Comparison of ENCODE assay signal across 1 cellular context in the genomic region with DNA sequence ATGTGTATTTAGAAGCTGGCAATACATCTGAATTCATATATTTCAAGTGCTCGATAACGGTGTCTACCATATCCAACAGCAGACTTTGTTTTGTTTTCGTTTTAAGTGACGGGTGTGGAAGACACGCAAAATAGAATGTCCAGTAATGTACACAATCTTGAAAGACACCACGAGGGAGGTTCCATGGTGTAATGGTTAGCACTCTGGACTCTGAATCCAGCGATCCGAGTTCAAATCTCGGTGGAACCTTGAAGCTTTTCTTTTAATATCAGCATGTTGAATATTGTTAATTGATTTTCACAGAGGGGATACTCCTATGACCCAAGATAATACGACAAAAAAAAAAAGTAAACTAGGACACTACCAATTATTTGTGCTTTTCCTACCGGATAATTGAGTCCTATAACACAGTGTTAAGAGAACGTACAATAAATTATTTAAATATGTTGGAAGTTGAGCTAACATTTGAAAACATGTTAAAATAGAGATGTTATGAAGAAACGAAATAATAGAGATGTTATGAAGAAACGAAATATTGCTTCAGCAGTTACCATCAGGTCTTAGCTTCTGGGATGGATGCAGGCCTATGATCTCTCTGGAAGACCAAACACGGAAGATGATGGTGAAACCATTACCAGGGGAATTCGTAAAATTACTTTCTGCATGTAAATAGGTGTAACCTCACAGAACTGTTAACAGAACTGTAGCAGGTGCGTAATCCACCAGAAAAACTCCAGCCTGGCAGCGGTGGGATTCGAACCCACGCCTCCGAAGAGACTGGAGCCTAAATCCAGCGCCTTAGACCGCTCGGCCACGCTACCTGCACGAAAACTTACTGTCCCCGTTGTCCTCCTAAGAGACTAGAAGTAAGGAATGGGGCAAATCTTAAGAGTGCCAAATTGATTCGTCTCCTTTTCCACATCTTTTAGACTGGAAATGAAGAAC.
TF ChIP-seq lines count a peak whose summit lies in the region.

No MANE protein-coding gene starts in this region.

TF ChIP-seq in HepG2, 621 proteins besides CTCF, POLR2A, EP300 and RAD21 (continued from another document and continues in another):
- TF ChIP-seq ZSCAN29 (CRISPR knock-in tag; conservative IDR thresholded peaks at IDR 0.05) (no peak; the same call in 1 of the 2 replicates), CREB1 (IDR thresholded peaks at IDR 0.05) (no peak), CREB1 (CRISPR knock-in tag; IDR thresholded peaks at IDR 0.05) (peak; percentile 43), TAF1 (CRISPR knock-in tag; IDR thresholded peaks at IDR 0.05) (no peak), SMAD3 (CRISPR knock-in tag; IDR thresholded peaks at IDR 0.05) (0 out of 2 replicates have a peak, but pooled peaks have one; percentile 30), PRPF4 (IDR thresholded peaks at IDR 0.05; ENCODE audit: low read depth, low read length, poor library complexity, severe bottlenecking) (peak; percentile 88), CERS6 (CRISPR knock-in tag; IDR thresholded peaks at IDR 0.05) (no peak), RFX1 (IDR thresholded peaks at IDR 0.05) (no peak), KDM4B (CRISPR knock-in tag; IDR thresholded peaks at IDR 0.05) (peak; percentile 24; the same call in 1 of the 2 replicates), ATF3 (CRISPR knock-in tag; IDR thresholded peaks at IDR 0.05) (peak; percentile 21; the same call in 1 of the 2 replicates), YY1 (IDR thresholded peaks at IDR 0.05; ENCODE audit: insufficient read depth, insufficient replicate concordance, low read depth, low read length) (peak; percentile 25), ZMAT3 (CRISPR knock-in tag; conservative IDR thresholded peaks at IDR 0.05) (peak; percentile 57), ZSCAN25 (CRISPR knock-in tag; IDR thresholded peaks at IDR 0.05) (peak; percentile 15; the same call in 1 of the 2 replicates), MXI1 (IDR thresholded peaks at IDR 0.05; ENCODE audit: borderline replicate concordance, low read depth, low read length) (peak; percentile 48; the same call in 2 of the 3 replicates), ZFX (CRISPR knock-in tag; IDR thresholded peaks at IDR 0.05; ENCODE audit: low read depth) (peak; percentile 21; the same call in 1 of the 2 replicates), JUND (CRISPR knock-in tag; IDR thresholded peaks at IDR 0.05) (no peak), DNMT3B (CRISPR knock-in tag; conservative IDR thresholded peaks at IDR 0.05) (0 out of 2 replicates have a peak, but pooled peaks have one; percentile 55), CREM (IDR thresholded peaks at IDR 0.05) (peak; percentile 21; the same call in 1 of the 2 replicates), CREM (CRISPR knock-in tag; IDR thresholded peaks at IDR 0.05) (no peak), REST (IDR thresholded peaks at IDR 0.05; ENCODE audit: borderline replicate concordance in 1 of 2, low read depth in 1 of 2, low read length in 2 of 2) (peak in 1 of 2 experiments; percentile 51; a peak in 1 of 4 replicates), ZNF20 (CRISPR knock-in tag; IDR thresholded peaks at IDR 0.05) (no peak), ZMYM4 (CRISPR knock-in tag; IDR thresholded peaks at IDR 0.05) (0 out of 2 replicates have a peak, but pooled peaks have one; percentile 13), NFKBIZ (CRISPR knock-in tag; IDR thresholded peaks at IDR 0.05) (0 out of 2 replicates have a peak, but pooled peaks have one; percentile 21), ZSCAN9 (CRISPR knock-in tag; IDR thresholded peaks at IDR 0.05; ENCODE audit: borderline replicate concordance) (0 out of 2 replicates have a peak, but pooled peaks have one; percentile 14), ONECUT2 (CRISPR knock-in tag; IDR thresholded peaks at IDR 0.05) (peak; percentile 60; the same call in 1 of the 2 replicates), FOXJ3 (CRISPR knock-in tag; IDR thresholded peaks at IDR 0.05; ENCODE audit: borderline replicate concordance) (no peak), REL (CRISPR knock-in tag; conservative IDR thresholded peaks at IDR 0.05) (no peak), ZNF431 (CRISPR knock-in tag; IDR thresholded peaks at IDR 0.05; ENCODE audit: borderline replicate concordance, low read depth) (peak; percentile 73; the same call in 1 of the 2 replicates), ZNF775 (CRISPR knock-in tag; IDR thresholded peaks at IDR 0.05; ENCODE audit: borderline replicate concordance) (no peak), SKI (IDR thresholded peaks at IDR 0.05; ENCODE audit: partially characterized antibody) (peak; percentile 30), ZNF567 (CRISPR knock-in tag; IDR thresholded peaks at IDR 0.05; ENCODE audit: borderline replicate concordance) (0 out of 2 replicates have a peak, but pooled peaks have one; percentile 43), ZFP91 (CRISPR knock-in tag; IDR thresholded peaks at IDR 0.05; ENCODE audit: borderline replicate concordance) (no peak)
- TF ChIP-seq, protein P1, sequence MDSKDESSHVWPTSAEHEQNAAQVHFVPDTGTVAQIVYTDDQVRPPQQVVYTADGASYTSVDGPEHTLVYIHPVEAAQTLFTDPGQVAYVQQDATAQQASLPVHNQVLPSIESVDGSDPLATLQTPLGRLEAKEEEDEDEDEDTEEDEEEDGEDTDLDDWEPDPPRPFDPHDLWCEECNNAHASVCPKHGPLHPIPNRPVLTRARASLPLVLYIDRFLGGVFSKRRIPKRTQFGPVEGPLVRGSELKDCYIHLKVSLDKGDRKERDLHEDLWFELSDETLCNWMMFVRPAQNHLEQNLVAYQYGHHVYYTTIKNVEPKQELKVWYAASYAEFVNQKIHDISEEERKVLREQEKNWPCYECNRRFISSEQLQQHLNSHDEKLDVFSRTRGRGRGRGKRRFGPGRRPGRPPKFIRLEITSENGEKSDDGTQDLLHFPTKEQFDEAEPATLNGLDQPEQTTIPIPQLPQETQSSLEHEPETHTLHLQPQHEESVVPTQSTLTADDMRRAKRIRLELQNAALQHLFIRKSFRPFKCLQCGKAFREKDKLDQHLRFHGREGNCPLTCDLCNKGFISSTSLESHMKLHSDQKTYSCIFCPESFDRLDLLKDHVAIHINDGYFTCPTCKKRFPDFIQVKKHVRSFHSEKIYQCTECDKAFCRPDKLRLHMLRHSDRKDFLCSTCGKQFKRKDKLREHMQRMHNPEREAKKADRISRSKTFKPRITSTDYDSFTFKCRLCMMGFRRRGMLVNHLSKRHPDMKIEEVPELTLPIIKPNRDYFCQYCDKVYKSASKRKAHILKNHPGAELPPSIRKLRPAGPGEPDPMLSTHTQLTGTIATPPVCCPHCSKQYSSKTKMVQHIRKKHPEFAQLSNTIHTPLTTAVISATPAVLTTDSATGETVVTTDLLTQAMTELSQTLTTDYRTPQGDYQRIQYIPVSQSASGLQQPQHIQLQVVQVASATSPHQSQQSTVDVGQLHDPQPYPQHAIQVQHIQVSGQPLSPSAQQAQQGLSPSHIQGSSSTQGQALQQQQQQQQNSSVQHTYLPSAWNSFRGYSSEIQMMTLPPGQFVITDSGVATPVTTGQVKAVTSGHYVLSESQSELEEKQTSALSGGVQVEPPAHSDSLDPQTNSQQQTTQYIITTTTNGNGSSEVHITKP (CRISPR knock-in tag; IDR thresholded peaks at IDR 0.05; ENCODE audit: low read depth): 0 out of 2 replicates have a peak, but pooled peaks have one; percentile 22
- TF ChIP-seq, protein P2, sequence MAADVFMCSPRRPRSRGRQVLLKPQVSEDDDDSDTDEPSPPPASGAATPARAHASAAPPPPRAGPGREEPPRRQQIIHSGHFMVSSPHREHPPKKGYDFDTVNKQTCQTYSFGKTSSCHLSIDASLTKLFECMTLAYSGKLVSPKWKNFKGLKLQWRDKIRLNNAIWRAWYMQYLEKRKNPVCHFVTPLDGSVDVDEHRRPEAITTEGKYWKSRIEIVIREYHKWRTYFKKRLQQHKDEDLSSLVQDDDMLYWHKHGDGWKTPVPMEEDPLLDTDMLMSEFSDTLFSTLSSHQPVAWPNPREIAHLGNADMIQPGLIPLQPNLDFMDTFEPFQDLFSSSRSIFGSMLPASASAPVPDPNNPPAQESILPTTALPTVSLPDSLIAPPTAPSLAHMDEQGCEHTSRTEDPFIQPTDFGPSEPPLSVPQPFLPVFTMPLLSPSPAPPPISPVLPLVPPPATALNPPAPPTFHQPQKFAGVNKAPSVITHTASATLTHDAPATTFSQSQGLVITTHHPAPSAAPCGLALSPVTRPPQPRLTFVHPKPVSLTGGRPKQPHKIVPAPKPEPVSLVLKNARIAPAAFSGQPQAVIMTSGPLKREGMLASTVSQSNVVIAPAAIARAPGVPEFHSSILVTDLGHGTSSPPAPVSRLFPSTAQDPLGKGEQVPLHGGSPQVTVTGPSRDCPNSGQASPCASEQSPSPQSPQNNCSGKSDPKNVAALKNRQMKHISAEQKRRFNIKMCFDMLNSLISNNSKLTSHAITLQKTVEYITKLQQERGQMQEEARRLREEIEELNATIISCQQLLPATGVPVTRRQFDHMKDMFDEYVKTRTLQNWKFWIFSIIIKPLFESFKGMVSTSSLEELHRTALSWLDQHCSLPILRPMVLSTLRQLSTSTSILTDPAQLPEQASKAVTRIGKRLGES (CRISPR knock-in tag; IDR thresholded peaks at IDR 0.05; ENCODE audit: borderline replicate concordance): no peak
- TF ChIP-seq, protein P3, sequence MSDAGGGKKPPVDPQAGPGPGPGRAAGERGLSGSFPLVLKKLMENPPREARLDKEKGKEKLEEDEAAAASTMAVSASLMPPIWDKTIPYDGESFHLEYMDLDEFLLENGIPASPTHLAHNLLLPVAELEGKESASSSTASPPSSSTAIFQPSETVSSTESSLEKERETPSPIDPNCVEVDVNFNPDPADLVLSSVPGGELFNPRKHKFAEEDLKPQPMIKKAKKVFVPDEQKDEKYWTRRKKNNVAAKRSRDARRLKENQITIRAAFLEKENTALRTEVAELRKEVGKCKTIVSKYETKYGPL (CRISPR knock-in tag; IDR thresholded peaks at IDR 0.05): no peak
- TF ChIP-seq, protein P4, sequence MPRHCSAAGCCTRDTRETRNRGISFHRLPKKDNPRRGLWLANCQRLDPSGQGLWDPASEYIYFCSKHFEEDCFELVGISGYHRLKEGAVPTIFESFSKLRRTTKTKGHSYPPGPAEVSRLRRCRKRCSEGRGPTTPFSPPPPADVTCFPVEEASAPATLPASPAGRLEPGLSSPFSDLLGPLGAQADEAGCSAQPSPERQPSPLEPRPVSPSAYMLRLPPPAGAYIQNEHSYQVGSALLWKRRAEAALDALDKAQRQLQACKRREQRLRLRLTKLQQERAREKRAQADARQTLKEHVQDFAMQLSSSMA (CRISPR knock-in tag; IDR thresholded peaks at IDR 0.05): no peak
- TF ChIP-seq, protein P5, sequence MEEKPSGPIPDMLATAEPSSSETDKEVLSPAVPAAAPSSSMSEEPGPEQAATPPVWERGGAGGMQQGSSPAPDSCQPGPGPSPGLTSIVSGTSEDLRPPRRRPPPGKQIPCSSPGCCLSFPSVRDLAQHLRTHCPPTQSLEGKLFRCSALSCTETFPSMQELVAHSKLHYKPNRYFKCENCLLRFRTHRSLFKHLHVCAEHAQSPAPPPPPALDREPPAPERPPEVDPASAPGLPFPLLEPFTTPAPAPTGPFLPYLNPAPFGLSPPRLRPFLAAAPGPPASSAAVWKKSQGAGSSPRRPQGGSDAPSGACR (CRISPR knock-in tag; IDR thresholded peaks at IDR 0.05): peak; percentile 78; the same call in 1 of the 2 replicates
- TF ChIP-seq, protein P6, sequence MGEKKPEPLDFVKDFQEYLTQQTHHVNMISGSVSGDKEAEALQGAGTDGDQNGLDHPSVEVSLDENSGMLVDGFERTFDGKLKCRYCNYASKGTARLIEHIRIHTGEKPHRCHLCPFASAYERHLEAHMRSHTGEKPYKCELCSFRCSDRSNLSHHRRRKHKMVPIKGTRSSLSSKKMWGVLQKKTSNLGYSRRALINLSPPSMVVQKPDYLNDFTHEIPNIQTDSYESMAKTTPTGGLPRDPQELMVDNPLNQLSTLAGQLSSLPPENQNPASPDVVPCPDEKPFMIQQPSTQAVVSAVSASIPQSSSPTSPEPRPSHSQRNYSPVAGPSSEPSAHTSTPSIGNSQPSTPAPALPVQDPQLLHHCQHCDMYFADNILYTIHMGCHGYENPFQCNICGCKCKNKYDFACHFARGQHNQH (CRISPR knock-in tag; IDR thresholded peaks at IDR 0.05): peak; percentile 31
